8 cellular contexts compared by ENCODE assay signal in the genomic region with DNA sequence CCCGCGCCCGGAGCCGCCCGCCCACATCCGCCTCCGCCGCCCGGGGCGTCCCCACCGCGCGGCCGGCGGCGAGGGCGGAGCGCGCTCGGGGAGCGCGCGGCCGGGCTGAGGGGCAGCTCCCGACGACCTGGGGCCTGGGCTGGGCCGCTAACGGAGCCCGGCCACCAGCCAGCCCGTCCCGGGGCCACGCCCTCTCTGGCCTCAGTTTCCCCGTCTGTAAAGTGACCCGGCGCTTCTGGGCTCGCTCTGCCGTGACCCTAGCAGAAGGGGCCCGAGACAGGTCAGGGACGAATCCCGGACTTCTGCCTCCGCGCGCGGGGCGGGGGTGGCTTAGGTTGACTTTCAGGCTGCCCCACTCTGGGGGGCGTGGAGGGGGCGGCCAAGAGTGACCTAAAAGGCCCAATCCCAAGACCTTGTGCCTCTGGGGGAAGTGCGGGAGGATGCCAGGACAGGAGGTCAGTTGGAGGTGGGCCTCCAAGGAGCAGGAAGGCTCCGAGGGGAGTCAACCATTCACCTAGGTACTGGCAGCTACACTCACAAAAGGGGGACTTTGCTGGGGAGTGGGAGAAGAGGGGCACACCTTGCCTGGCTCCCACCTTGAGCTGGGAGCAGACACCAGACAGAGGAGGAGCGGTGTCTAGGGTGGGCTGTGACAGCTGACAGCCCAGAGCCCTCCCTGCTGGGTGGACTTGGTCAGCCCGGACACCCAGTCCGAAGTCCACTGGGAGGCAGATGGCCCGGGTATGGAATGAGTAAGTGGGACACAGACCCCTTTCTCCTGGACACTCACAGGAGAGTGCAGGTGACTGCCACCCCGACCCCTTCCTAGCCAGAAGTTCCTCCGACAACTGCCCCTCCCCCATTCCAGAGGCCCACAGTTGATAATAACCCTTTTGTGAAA. TPM values are rescaled to one million over a fixed set of nuclear protein-coding genes. Genes with fewer than 3 reads are reported as not detected.
A peak's percentile ranks its signal among the peaks of the same experiment; 100 is the strongest.
DNase-seq lines count a peak whose midpoint lies in the region; ATAC-seq and TF ChIP-seq lines count a peak whose summit lies in the region.

No MANE protein-coding gene starts in this region.

- peaks cover 12% of the 10 kb centered on the region for H3F3A ChIP-seq in DOHH2 (ENCODE audit: control insufficient read depth, insufficient read depth)

- no TSS peak for BruUV-seq in HCT116 (replicated peaks; lab: Mats Ljungman, UMichigan)

- intact Hi-C loops in HCT116 (cut with micrococcal nuclease): no loop called here
- intact Hi-C loops in ascending aorta (cut with DNase I): no loop called here

- H3K9ac ChIP-seq in HCT116 (ENCODE audit: low read length): peak overlapping the region; percentile 61

- peak overlapping the region; percentile 76 for H3K4me2 ChIP-seq in DOHH2 (ENCODE audit: low read length)
- H3K4me2 ChIP-seq in HCT116 (ENCODE audit: low read length): peak overlapping the region; percentile 95
- peak overlapping the region; percentile 98 for H3K4me2 ChIP-seq in hepatocyte

- RAD21 ChIA-PET in HCT116 (lab: Charles Lee; ENCODE audit: low non-redundant PET in 1 of 2, low total read pairs in 2 of 2, uncharacterized antibody in 2 of 2, unreplicated experiment in 2 of 2): interaction anchor here in 1 of 2 experiments (0.6 kb wide), 1 partner anchor 30 kb away, joined by 3 read pairs; no protein-coding TSS in a partner anchor

- 11% methylated on average over 44 of the region's 55 CpGs for WGBS in hepatocyte (ENCODE audit: low lambda C conversion rate, missing lambda C conversion rate)

- no peaks in the 10 kb centered on the region for H3K9me3 ChIP-seq in DOHH2 (ENCODE audit: control insufficient read depth, insufficient read depth, low read length)
- H3K9me3 ChIP-seq in HCT116 (ENCODE audit: control insufficient read depth in 1 of 2, insufficient read depth in 1 of 2, low read depth in 1 of 2, low read length in 2 of 2): no peaks in the 10 kb centered on the region
- 0 out of 2 replicates have a peak, but pooled peaks cover 2% of the 10 kb centered on the region for H3K9me3 ChIP-seq in SJSA1 (replicated peaks)
- no peaks in the 10 kb centered on the region for H3K9me3 ChIP-seq in ascending aorta
- H3K9me3 ChIP-seq in hepatocyte (ENCODE audit: low read depth): no peaks in the 10 kb centered on the region

- H3K27me3 ChIP-seq in DOHH2 (ENCODE audit: control insufficient read depth, low read length) (peaks cover 47% of the 10 kb centered on the region), HCT116 (ENCODE audit: insufficient read depth, low read length) (no peaks in the 10 kb centered on the region), SJSA1 (replicated peaks) (no peaks in the 10 kb centered on the region), ascending aorta (no peaks in the 10 kb centered on the region), hepatocyte (no peaks in the 10 kb centered on the region)

- no peak for TF ChIP-seq CTCF in DOHH2 (IDR thresholded peaks at IDR 0.05; ENCODE audit: low read depth, low read length, poor library complexity, severe bottlenecking)
- TF ChIP-seq CTCF in HCT116 (IDR thresholded peaks at IDR 0.05 in 2 of 3, conservative IDR thresholded peaks at IDR 0.05 in 1 of 3; ENCODE audit: borderline replicate concordance in 1 of 3, insufficient read depth in 1 of 3, low read depth in 2 of 3, low read length in 2 of 3): no peak
- TF ChIP-seq CTCF in ascending aorta (IDR thresholded peaks at IDR 0.05): no peak
- TF ChIP-seq CTCF in hepatocyte (IDR thresholded peaks at IDR 0.05; ENCODE audit: poor library complexity): no peak

- CTCF ChIA-PET in HCT116 (lab: Charles Lee): no interaction called here

- H3K9me2 ChIP-seq in DOHH2 (replicated peaks; ENCODE audit: control insufficient read depth, low read length) (no peaks in the 10 kb centered on the region), HCT116 (ENCODE audit: insufficient read depth) (no peaks in the 10 kb centered on the region), hepatocyte (replicated peaks; ENCODE audit: insufficient read depth) (no peaks in the 10 kb centered on the region)

- H4K20me1 ChIP-seq in DOHH2 (ENCODE audit: control insufficient read depth, insufficient read depth, low read depth, low read length): peaks cover 14% of the 10 kb centered on the region
- no peaks in the 10 kb centered on the region for H4K20me1 ChIP-seq in HCT116 (ENCODE audit: insufficient read depth)
- H4K20me1 ChIP-seq in hepatocyte (ENCODE audit: insufficient read depth, poor library complexity, severe bottlenecking): peaks cover 37% of the 10 kb centered on the region

- H3K79me2 ChIP-seq in DOHH2 (ENCODE audit: control insufficient read depth, low read length) (peaks cover 40% of the 10 kb centered on the region), HCT116 (ENCODE audit: insufficient read depth, low read length) (peaks cover 40% of the 10 kb centered on the region), hepatocyte (peaks cover 40% of the 10 kb centered on the region)

- H2AFZ ChIP-seq in HCT116 (ENCODE audit: low read depth, low read length, poor library complexity, severe bottlenecking) (no peak overlapping the region), hepatocyte (peak overlapping the region; percentile 93)

- DNase-seq in HCT116 (ENCODE audit: low read depth, low spot score) (no peak), SJSA1 (ENCODE audit: low read depth in 1 of 2, low spot score in 2 of 2) (no peak), ascending aorta (ENCODE audit: low spot score in 2 of 2) (no peak), hepatocyte (ENCODE audit: low spot score) (peak; percentile 83)

- TF ChIP-seq POLR2A in HCT116 (IDR thresholded peaks at IDR 0.05; ENCODE audit: borderline replicate concordance, extremely low read depth, insufficient read depth, insufficient read length): peak; percentile 57

- ATAC-seq in HCT116 (peak; percentile 66), GM18870 (IDR thresholded peaks at IDR 0.05; ENCODE audit: unreplicated experiment) (no peak), HG02973 (IDR thresholded peaks at IDR 0.05; ENCODE audit: unreplicated experiment) (no peak)

- H3K4me1 ChIP-seq in DOHH2 (ENCODE audit: control insufficient read depth, low read length) (peaks cover 23% of the 10 kb centered on the region), HCT116 (ENCODE audit: control insufficient read depth in 1 of 2, insufficient read depth in 2 of 2, low read length in 2 of 2) (peaks cover 26 to 48% of the 10 kb centered on the region in 2 experiments), SJSA1 (replicated peaks) (peaks cover 35% of the 10 kb centered on the region), ascending aorta (peaks cover 29 to 40% of the 10 kb centered on the region in 2 donors), hepatocyte (ENCODE audit: insufficient read depth) (peaks cover 43% of the 10 kb centered on the region)

- no peak overlapping the region for H3K27ac ChIP-seq in DOHH2 (ENCODE audit: low read depth, low read length)
- peak overlapping the region; percentile 74; the same call in 1 of the 2 replicates for H3K27ac ChIP-seq in HCT116 (ENCODE audit: low read depth, low read length)
- H3K27ac ChIP-seq in SJSA1: no peak overlapping the region
- H3K27ac ChIP-seq in ascending aorta: peak overlapping the region; percentile 96 to 99
- H3K27ac ChIP-seq in hepatocyte: peak overlapping the region; percentile 74
- H3K27ac ChIP-seq in skin epidermis: peak overlapping the region; percentile 36 to 89 (median 76)

- POLR2A ChIA-PET in HCT116 (lab: Charles Lee): no interaction called here

- peaks cover 18% of the 10 kb centered on the region for H3K36me3 ChIP-seq in DOHH2 (ENCODE audit: control insufficient read depth, low read length)
- H3K36me3 ChIP-seq in HCT116 (ENCODE audit: control insufficient read depth in 1 of 2, insufficient read depth in 2 of 2, low read length in 2 of 2): peaks cover 3 to 6% of the 10 kb centered on the region in 2 experiments; a peak in 3 of 4 replicates
- H3K36me3 ChIP-seq in SJSA1: peaks cover 38% of the 10 kb centered on the region
- H3K36me3 ChIP-seq in ascending aorta: peaks cover 2 to 5% of the 10 kb centered on the region in 2 donors
- H3K36me3 ChIP-seq in hepatocyte (replicated peaks; ENCODE audit: insufficient read depth, low read depth): no peaks in the 10 kb centered on the region

- peak overlapping the region; percentile 72 for H3K4me3 ChIP-seq in DOHH2 (ENCODE audit: low read length)
- H3K4me3 ChIP-seq in HCT116 (replicated peaks in 1 of 2; ENCODE audit: low read depth in 1 of 2, low read length in 2 of 2): peak overlapping the region; percentile 45 to 61
- H3K4me3 ChIP-seq in SJSA1: peak overlapping the region; percentile 95
- H3K4me3 ChIP-seq in ascending aorta: peak overlapping the region; percentile 52 to 78
- peak overlapping the region; percentile 52 for H3K4me3 ChIP-seq in hepatocyte
- H3K4me3 ChIP-seq in skin epidermis: peak overlapping the region; percentile 20 to 45 (median 31)

- no peak for TF ChIP-seq RAD21 in HCT116 (IDR thresholded peaks at IDR 0.05; ENCODE audit: low read depth)

TF ChIP-seq in HCT116, 20 proteins besides CTCF, POLR2A, EP300 and RAD21:
- TF ChIP-seq POLR2AphosphoS5 (IDR thresholded peaks at IDR 0.05; ENCODE audit: low read depth, low read length) (peak; percentile 69), SRF (IDR thresholded peaks at IDR 0.05; ENCODE audit: low read depth) (no peak)

RNA-seq across cellular contexts. Expression of gene AKT1, which starts 0.5 kb away (rescaled TPM):
- 152 TPM for total RNA-seq in HCT116 (2021; ENCODE audit: unreplicated experiment)
- polyA plus RNA-seq in HCT116 (2012): 139 and 160 TPM in 2 replicates
- total RNA-seq in SJSA1 (2014; rRNA removed; shearing (Covaris generic)): 176 and 213 TPM in 2 replicates
- 112 TPM for total RNA-seq in ascending aorta
- total RNA-seq in hepatocyte: 120 and 124 TPM in 2 replicates
- polyA plus RNA-seq in hepatocyte: 155 and 159 TPM in 2 replicates

RNA-seq across cellular contexts. Expression of gene ZBTB42, which starts 4.9 kb away (rescaled TPM):
- total RNA-seq in HCT116 (2021; ENCODE audit: unreplicated experiment) (4.4 TPM), ascending aorta (23.5 TPM), hepatocyte (8.6 and 13.0 TPM in 2 replicates)
- 3.9 and 4.1 TPM in 2 replicates for polyA plus RNA-seq in HCT116 (2012)
- 1.4 and 6.7 TPM in 2 replicates for total RNA-seq in SJSA1 (2014; rRNA removed; shearing (Covaris generic))
- 3.6 TPM in 2 replicates for polyA plus RNA-seq in hepatocyte

RNA-seq across cellular contexts. Expression of gene SIVA1, which starts 43.1 kb away (rescaled TPM):
- total RNA-seq in HCT116 (2021; ENCODE audit: unreplicated experiment) (141 TPM), ascending aorta (410 TPM), hepatocyte (163 and 218 TPM in 2 replicates)
- polyA plus RNA-seq in HCT116 (2012): 142 and 171 TPM in 2 replicates
- 444 and 466 TPM in 2 replicates for total RNA-seq in SJSA1 (2014; rRNA removed; shearing (Covaris generic))
- 140 and 149 TPM in 2 replicates for polyA plus RNA-seq in hepatocyte

Comparison
In these comparisons a context has a peak if more than half of its experiments do, and no peak if none do; other contexts are left out.
1. H3K27ac ChIP-seq: peak in HCT116 (single experiment), ascending aorta (2 of 2), hepatocyte (single experiment) and skin epidermis (21 of 21); none in DOHH2 (single experiment) and SJSA1 (single experiment).
2. H3K4me3 ChIP-seq: peak in every context shown above with its lines; median percentile 95 in SJSA1; 72 in DOHH2; 65 in ascending aorta; 53 in HCT116; 52 in hepatocyte; 31 in skin epidermis.
3. Peak in every context shown above with its lines, with median percentiles within 50 percentile points of each other: H3K4me2 ChIP-seq.